In genomic region chr11:19946681-19947080, GRCh38 we compare ENCODE assay signal across 30 cellular contexts.
"Had no signal": no experiment of that assay in that cellular context is flagged by ENCODE, and none has a peak within 500 bp of the region (broad histone marks: within the 10 kb centered on the region; RNA-seq: fewer than 3 reads in every experiment).

No MANE protein-coding gene starts in this region.

- H3K27ac ChIP-seq: body of pancreas, breast epithelium, cardiac muscle cell, coronary artery, dorsolateral prefrontal cortex, foreskin keratinocyte, gastrocnemius medialis, heart left ventricle had no signal

- H3K27me3 ChIP-seq: body of pancreas, breast epithelium, cardiac muscle cell, dorsolateral prefrontal cortex, gastrocnemius medialis, heart left ventricle had no signal

- H3K27ac Mint-ChIP-seq: activated CD4-positive, alpha-beta memory T cell treated with anti-CD3 and anti-CD28 coated beads, Interleukin-2, amount 10 ng/mL, durations not matched to agents 7 days and 5 days; activated CD4-positive, alpha-beta T cell treated with anti-CD3 and anti-CD28 coated beads for 36 hours; activated CD4-positive, alpha-beta T cell treated with anti-CD3 and anti-CD28 coated beads, Interleukin-2, amount 10 ng/mL, durations not matched to agents 24 days and 14 days; activated naive CD8-positive, alpha-beta T cell; activated T-helper 17 cell treated with anti-CD3 and anti-CD28 coated beads, Interleukin-2, amount 50 U/mL, for 72 hours; dendritic cell treated with granulocyte-macrophage colony-stimulating factor and Interleukin-4, amounts not matched to agents 40 ng/mL and 50 ng/mL, for 4 days; endodermal cell had no signal

- H3K4me3 ChIP-seq: body of pancreas, breast epithelium, cardiac muscle cell, coronary artery, dorsolateral prefrontal cortex, gastrocnemius medialis, heart left ventricle had no signal

- DNase-seq: activated CD4-positive, alpha-beta memory T cell treated with anti-CD3 and anti-CD28 coated beads, Interleukin-2, amount 10 ng/mL, durations not matched to agents 7 days and 5 days; activated CD4-positive, alpha-beta T cell treated with anti-CD3 and anti-CD28 coated beads for 36 hours; activated CD4-positive, alpha-beta T cell treated with anti-CD3 and anti-CD28 coated beads, Interleukin-2, amount 10 ng/mL, durations not matched to agents 24 days and 14 days; activated CD4-positive, CD25-positive, alpha-beta regulatory T cell; activated CD4-positive, CD25-positive, alpha-beta regulatory T cell treated with anti-CD3 and anti-CD28 coated beads, Interleukin-2, amount 50 U/mL, for 72 hours; activated effector memory CD4-positive, alpha-beta T cell treated with Interleukin-2 at 50 U/mL for 16 hours; activated gamma-delta T cell treated with Interleukin-2 at 50 U/mL for 16 hours; activated naive CD4-positive, alpha-beta T cell treated with anti-CD3 and anti-CD28 coated beads, Interleukin-2, amount 50 U/mL, for 16 hours; activated naive CD4-positive, alpha-beta T cell treated with Interleukin-2 at 50 U/mL for 16 hours; activated T-cell treated with anti-CD3 and anti-CD28 coated beads, Interleukin-2, amount 50 U/mL, for 4 hours; amygdala; aorta; body of pancreas; central memory CD4-positive, alpha-beta T cell; cerebellar nuclear complex; dorsolateral prefrontal cortex; effector memory CD4-positive, alpha-beta T cell; endodermal cell; foreskin keratinocyte; gastrocnemius medialis; glutamatergic neuron; heart left ventricle; T-helper 2 cell had no signal

- H3K4me3 Mint-ChIP-seq: activated CD4-positive, alpha-beta memory T cell treated with anti-CD3 and anti-CD28 coated beads, Interleukin-2, amount 10 ng/mL, durations not matched to agents 7 days and 5 days; activated CD4-positive, alpha-beta T cell treated with anti-CD3 and anti-CD28 coated beads for 36 hours; activated CD4-positive, alpha-beta T cell treated with anti-CD3 and anti-CD28 coated beads, Interleukin-2, amount 10 ng/mL, durations not matched to agents 24 days and 14 days; activated naive CD8-positive, alpha-beta T cell; activated T-cell treated with anti-CD3 and anti-CD28 coated beads, Interleukin-2, amount 50 U/mL, for 4 hours; activated T-helper 17 cell treated with anti-CD3 and anti-CD28 coated beads, Interleukin-2, amount 50 U/mL, for 72 hours; dendritic cell treated with granulocyte-macrophage colony-stimulating factor and Interleukin-4, amounts not matched to agents 40 ng/mL and 50 ng/mL, for 4 days; endodermal cell had no signal

- H3K27me3 Mint-ChIP-seq: dendritic cell treated with granulocyte-macrophage colony-stimulating factor and Interleukin-4, amounts not matched to agents 40 ng/mL and 50 ng/mL, for 4 days had no signal

- H3K9me3 Mint-ChIP-seq: activated CD4-positive, alpha-beta memory T cell treated with anti-CD3 and anti-CD28 coated beads, Interleukin-2, amount 10 ng/mL, durations not matched to agents 7 days and 5 days; activated CD4-positive, alpha-beta T cell treated with anti-CD3 and anti-CD28 coated beads, Interleukin-2, amount 10 ng/mL, durations not matched to agents 24 days and 14 days; activated T-cell treated with anti-CD3 and anti-CD28 coated beads, Interleukin-2, amount 50 U/mL, for 4 hours; activated T-helper 17 cell treated with anti-CD3 and anti-CD28 coated beads, Interleukin-2, amount 50 U/mL, for 72 hours; dendritic cell treated with granulocyte-macrophage colony-stimulating factor and Interleukin-4, amounts not matched to agents 40 ng/mL and 50 ng/mL, for 4 days; endodermal cell had no signal

- H3K36me3 Mint-ChIP-seq: activated naive CD8-positive, alpha-beta T cell had no signal

- H3K4me1 ChIP-seq: breast epithelium, gastrocnemius medialis had no signal

- ATAC-seq: activated CD4-positive, alpha-beta T cell treated with anti-CD3 and anti-CD28 coated beads for 36 hours; activated T-cell treated with anti-CD3 and anti-CD28 coated beads, Interleukin-2, amount 50 U/mL, for 4 hours; activated T-helper 17 cell treated with anti-CD3 and anti-CD28 coated beads, Interleukin-2, amount 50 U/mL, for 72 hours; body of pancreas; esophagus mucosa; foreskin keratinocyte; gastrocnemius medialis; heart left ventricle had no signal

- H3K36me3 ChIP-seq: breast epithelium, cardiac muscle cell, gastrocnemius medialis had no signal
